ENCODE assay signal across 27 cellular contexts in genomic region chr6:25244865-25245264, GRCh38.
"Had no signal": no experiment of that assay in that cellular context is flagged by ENCODE, and none has a peak within 500 bp of the region (broad histone marks: within the 10 kb centered on the region; RNA-seq: fewer than 3 reads in every experiment).

No MANE protein-coding gene starts in this region.

- H3K4me3 ChIP-seq: esophagus squamous epithelium, gastrocnemius medialis, heart right ventricle, left lung, lower lobe of right lung, mucosa of descending colon had no signal

- H3K27ac ChIP-seq: epithelial cell of prostate, esophagus squamous epithelium, gastrocnemius medialis, heart right ventricle, left lung, lower lobe of right lung had no signal

- H3K9me3 Mint-ChIP-seq: dendritic cell treated with granulocyte-macrophage colony-stimulating factor and Interleukin-4, amounts not matched to agents 40 ng/mL and 50 ng/mL, for 4 days; effector memory CD8-positive, alpha-beta T cell; endodermal cell; naive thymus-derived CD8-positive, alpha-beta T cell had no signal

- FAIRE-seq: endometrium, islet of Langerhans had no signal

- H3K4me3 Mint-ChIP-seq: dendritic cell treated with granulocyte-macrophage colony-stimulating factor and Interleukin-4, amounts not matched to agents 40 ng/mL and 50 ng/mL, for 4 days; effector memory CD8-positive, alpha-beta T cell; endodermal cell; mesothelial cell of epicardium; naive B cell; naive thymus-derived CD8-positive, alpha-beta T cell had no signal

- ATAC-seq: effector memory CD8-positive, alpha-beta T cell; esophagus mucosa; gastrocnemius medialis; heart right ventricle; left cardiac atrium; left lung; left ventricle myocardium superior; lower lobe of right lung; mucosa of descending colon; naive thymus-derived CD8-positive, alpha-beta T cell had no signal

- H3K36me3 Mint-ChIP-seq: mesothelial cell of epicardium; naive B cell; naive thymus-derived CD8-positive, alpha-beta T cell had no signal

- H3K9me3 ChIP-seq: esophagus squamous epithelium, gastrocnemius medialis, heart right ventricle, left lung, lower lobe of right lung, mucosa of descending colon had no signal

- H3K27me3 Mint-ChIP-seq: dendritic cell treated with granulocyte-macrophage colony-stimulating factor and Interleukin-4, amounts not matched to agents 40 ng/mL and 50 ng/mL, for 4 days had no signal

- H3K4me1 ChIP-seq: esophagus squamous epithelium, gastrocnemius medialis, heart right ventricle, left lung, lower lobe of right lung had no signal

- H3K27me3 ChIP-seq: esophagus squamous epithelium, gastrocnemius medialis, heart right ventricle, left lung had no signal

- H3K36me3 ChIP-seq: esophagus squamous epithelium, gastrocnemius medialis, heart right ventricle, left lung, lower lobe of right lung had no signal

- DNase-seq: cortex of kidney; effector CD8-positive, alpha-beta T cell; effector memory CD8-positive, alpha-beta T cell; endodermal cell; erythroblast; esophagus squamous epithelium; foreskin fibroblast; foreskin melanocyte; gastrocnemius medialis; glutamatergic neuron; head of caudate nucleus; heart right ventricle; hippocampal formation; left cardiac atrium; left lung; left ventricle myocardium superior; lower lobe of right lung; mesenchymal stem cell; mucosa of descending colon; naive B cell; naive thymus-derived CD8-positive, alpha-beta T cell had no signal

- H3K4me1 Mint-ChIP-seq: endodermal cell; naive B cell; naive thymus-derived CD8-positive, alpha-beta T cell had no signal

- H3K27ac Mint-ChIP-seq: dendritic cell treated with granulocyte-macrophage colony-stimulating factor and Interleukin-4, amounts not matched to agents 40 ng/mL and 50 ng/mL, for 4 days; effector memory CD8-positive, alpha-beta T cell; endodermal cell; mesothelial cell of epicardium; naive B cell had no signal
